1 cellular context compared by ENCODE assay signal in the genomic region with DNA sequence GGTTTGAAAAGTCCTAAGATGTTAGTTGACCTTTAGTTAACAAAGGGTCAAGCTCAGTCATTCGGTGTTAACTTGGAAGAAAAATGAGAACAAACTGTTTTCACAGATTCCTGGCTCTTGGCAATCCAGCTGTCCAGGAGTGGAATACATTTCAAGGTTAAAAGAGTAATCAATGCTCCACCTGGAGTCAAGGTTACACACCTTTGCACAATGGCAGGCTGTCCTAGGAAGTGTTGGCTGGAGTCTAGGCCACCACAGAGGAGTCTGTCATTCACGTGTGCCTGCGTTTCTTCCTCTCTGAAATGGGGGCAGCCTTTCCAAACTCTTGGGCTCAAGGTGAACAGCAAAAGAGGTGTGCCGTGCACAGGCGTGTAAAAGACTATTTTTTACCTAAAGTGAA.
TF ChIP-seq lines count a peak whose summit lies in the region.

No MANE protein-coding gene starts in this region.

TF ChIP-seq in HepG2, 621 proteins besides CTCF, POLR2A, EP300 and RAD21 (continued from another document and continues in another):
- no peak for TF ChIP-seq U2AF2 (IDR thresholded peaks at IDR 0.05; ENCODE audit: low read depth, low read length)
- TF ChIP-seq MTF2 (CRISPR knock-in tag; IDR thresholded peaks at IDR 0.05; ENCODE audit: borderline replicate concordance): no peak
- TF ChIP-seq ZNF567 (CRISPR knock-in tag; IDR thresholded peaks at IDR 0.05; ENCODE audit: borderline replicate concordance): no peak
- peak; percentile 71; the same call in 1 of the 2 replicates for TF ChIP-seq HOXA5 (CRISPR knock-in tag; IDR thresholded peaks at IDR 0.05)
- TF ChIP-seq BCL6 (CRISPR knock-in tag; IDR thresholded peaks at IDR 0.05): peak; percentile 99
- no peak for TF ChIP-seq ZNF431 (CRISPR knock-in tag; IDR thresholded peaks at IDR 0.05; ENCODE audit: borderline replicate concordance, low read depth)
- TF ChIP-seq FOXK1 (CRISPR knock-in tag; IDR thresholded peaks at IDR 0.05; ENCODE audit: borderline replicate concordance, low read depth): no peak
- peak; percentile 73; the same call in 1 of the 2 replicates for TF ChIP-seq BRCA1 (CRISPR knock-in tag; IDR thresholded peaks at IDR 0.05)
- no peak for TF ChIP-seq CBX1 (IDR thresholded peaks at IDR 0.05; ENCODE audit: low read depth)
- TF ChIP-seq, protein P1, sequence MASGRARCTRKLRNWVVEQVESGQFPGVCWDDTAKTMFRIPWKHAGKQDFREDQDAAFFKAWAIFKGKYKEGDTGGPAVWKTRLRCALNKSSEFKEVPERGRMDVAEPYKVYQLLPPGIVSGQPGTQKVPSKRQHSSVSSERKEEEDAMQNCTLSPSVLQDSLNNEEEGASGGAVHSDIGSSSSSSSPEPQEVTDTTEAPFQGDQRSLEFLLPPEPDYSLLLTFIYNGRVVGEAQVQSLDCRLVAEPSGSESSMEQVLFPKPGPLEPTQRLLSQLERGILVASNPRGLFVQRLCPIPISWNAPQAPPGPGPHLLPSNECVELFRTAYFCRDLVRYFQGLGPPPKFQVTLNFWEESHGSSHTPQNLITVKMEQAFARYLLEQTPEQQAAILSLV (CRISPR knock-in tag; IDR thresholded peaks at IDR 0.05; ENCODE audit: borderline replicate concordance): no peak
- TF ChIP-seq, protein P2, sequence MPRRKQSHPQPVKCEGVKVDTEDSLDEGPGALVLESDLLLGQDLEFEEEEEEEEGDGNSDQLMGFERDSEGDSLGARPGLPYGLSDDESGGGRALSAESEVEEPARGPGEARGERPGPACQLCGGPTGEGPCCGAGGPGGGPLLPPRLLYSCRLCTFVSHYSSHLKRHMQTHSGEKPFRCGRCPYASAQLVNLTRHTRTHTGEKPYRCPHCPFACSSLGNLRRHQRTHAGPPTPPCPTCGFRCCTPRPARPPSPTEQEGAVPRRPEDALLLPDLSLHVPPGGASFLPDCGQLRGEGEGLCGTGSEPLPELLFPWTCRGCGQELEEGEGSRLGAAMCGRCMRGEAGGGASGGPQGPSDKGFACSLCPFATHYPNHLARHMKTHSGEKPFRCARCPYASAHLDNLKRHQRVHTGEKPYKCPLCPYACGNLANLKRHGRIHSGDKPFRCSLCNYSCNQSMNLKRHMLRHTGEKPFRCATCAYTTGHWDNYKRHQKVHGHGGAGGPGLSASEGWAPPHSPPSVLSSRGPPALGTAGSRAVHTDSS (CRISPR knock-in tag; conservative IDR thresholded peaks at IDR 0.05): no peak
- peak; percentile 33; the same call in 1 of the 2 replicates for TF ChIP-seq ZKSCAN8 (CRISPR knock-in tag; IDR thresholded peaks at IDR 0.05; ENCODE audit: borderline replicate concordance)
- TF ChIP-seq, protein P3, sequence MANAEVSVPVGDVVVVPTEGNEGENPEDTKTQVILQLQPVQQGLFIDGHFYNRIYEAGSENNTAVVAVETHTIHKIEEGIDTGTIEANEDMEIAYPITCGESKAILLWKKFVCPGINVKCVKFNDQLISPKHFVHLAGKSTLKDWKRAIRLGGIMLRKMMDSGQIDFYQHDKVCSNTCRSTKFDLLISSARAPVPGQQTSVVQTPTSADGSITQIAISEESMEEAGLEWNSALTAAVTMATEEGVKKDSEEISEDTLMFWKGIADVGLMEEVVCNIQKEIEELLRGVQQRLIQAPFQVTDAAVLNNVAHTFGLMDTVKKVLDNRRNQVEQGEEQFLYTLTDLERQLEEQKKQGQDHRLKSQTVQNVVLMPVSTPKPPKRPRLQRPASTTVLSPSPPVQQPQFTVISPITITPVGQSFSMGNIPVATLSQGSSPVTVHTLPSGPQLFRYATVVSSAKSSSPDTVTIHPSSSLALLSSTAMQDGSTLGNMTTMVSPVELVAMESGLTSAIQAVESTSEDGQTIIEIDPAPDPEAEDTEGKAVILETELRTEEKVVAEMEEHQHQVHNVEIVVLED (CRISPR knock-in tag; IDR thresholded peaks at IDR 0.05; ENCODE audit: borderline replicate concordance): no peak
- TF ChIP-seq NR2F2 (IDR thresholded peaks at IDR 0.05; ENCODE audit: borderline replicate concordance, low read depth): peak; percentile 90
- no peak for TF ChIP-seq IKZF1 (IDR thresholded peaks at IDR 0.05)
- peak; percentile 65; the same call in 1 of the 2 replicates for TF ChIP-seq THAP11 (CRISPR knock-in tag; IDR thresholded peaks at IDR 0.05)
- TF ChIP-seq, protein P4, sequence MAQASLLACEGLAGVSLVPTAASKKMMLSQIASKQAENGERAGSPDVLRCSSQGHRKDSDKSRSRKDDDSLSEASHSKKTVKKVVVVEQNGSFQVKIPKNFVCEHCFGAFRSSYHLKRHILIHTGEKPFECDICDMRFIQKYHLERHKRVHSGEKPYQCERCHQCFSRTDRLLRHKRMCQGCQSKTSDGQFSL (CRISPR knock-in tag; IDR thresholded peaks at IDR 0.05): no peak
- TF ChIP-seq, protein P5, sequence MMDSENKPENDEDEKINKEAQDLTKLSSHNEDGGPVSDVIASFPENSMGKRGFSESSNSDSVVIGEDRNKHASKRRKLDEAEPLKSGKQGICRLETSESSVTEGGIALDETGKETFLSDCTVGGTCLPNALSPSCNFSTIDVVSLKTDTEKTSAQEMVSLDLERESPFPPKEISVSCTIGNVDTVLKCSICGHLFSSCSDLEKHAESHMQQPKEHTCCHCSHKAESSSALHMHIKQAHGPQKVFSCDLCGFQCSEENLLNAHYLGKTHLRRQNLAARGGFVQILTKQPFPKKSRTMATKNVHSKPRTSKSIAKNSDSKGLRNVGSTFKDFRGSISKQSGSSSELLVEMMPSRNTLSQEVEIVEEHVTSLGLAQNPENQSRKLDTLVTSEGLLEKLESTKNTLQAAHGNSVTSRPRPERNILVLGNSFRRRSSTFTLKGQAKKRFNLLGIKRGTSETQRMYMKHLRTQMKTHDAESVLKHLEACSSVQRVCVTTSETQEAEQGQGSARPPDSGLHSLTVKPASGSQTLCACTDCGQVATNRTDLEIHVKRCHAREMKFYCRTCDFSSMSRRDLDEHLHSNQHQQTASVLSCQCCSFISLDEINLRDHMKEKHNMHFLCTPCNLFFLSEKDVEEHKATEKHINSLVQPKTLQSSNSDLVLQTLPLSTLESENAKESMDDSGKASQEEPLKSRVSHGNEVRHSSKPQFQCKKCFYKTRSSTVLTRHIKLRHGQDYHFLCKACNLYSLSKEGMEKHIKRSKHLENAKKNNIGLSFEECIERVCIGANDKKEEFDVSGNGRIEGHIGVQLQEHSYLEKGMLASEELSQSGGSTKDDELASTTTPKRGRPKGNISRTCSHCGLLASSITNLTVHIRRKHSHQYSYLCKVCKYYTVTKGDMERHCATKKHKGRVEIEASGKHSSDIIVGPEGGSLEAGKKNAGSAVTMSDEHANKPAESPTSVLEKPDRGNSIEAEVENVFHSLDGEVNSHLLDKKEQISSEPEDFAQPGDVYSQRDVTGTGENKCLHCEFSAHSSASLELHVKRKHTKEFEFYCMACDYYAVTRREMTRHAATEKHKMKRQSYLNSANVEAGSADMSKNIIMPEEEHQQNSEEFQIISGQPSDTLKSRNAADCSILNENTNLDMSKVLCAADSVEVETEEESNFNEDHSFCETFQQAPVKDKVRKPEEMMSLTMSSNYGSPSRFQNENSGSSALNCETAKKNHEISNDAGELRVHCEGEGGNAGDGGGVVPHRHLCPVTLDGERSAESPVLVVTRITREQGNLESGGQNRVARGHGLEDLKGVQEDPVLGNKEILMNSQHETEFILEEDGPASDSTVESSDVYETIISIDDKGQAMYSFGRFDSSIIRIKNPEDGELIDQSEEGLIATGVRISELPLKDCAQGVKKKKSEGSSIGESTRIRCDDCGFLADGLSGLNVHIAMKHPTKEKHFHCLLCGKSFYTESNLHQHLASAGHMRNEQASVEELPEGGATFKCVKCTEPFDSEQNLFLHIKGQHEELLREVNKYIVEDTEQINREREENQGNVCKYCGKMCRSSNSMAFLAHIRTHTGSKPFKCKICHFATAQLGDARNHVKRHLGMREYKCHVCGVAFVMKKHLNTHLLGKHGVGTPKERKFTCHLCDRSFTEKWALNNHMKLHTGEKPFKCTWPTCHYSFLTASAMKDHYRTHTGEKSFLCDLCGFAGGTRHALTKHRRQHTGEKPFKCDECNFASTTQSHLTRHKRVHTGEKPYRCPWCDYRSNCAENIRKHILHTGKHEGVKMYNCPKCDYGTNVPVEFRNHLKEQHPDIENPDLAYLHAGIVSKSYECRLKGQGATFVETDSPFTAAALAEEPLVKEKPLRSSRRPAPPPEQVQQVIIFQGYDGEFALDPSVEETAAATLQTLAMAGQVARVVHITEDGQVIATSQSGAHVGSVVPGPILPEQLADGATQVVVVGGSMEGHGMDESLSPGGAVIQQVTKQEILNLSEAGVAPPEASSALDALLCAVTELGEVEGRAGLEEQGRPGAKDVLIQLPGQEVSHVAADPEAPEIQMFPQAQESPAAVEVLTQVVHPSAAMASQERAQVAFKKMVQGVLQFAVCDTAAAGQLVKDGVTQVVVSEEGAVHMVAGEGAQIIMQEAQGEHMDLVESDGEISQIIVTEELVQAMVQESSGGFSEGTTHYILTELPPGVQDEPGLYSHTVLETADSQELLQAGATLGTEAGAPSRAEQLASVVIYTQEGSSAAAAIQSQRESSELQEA (CRISPR knock-in tag; IDR thresholded peaks at IDR 0.05; ENCODE audit: not compliant biosample characterization): no peak
- TF ChIP-seq ZNF33B (CRISPR knock-in tag; IDR thresholded peaks at IDR 0.05): no peak
- TF ChIP-seq, protein P6, sequence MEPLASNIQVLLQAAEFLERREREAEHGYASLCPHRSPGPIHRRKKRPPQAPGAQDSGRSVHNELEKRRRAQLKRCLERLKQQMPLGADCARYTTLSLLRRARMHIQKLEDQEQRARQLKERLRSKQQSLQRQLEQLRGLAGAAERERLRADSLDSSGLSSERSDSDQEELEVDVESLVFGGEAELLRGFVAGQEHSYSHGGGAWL (CRISPR knock-in tag; IDR thresholded peaks at IDR 0.05): no peak
- TF ChIP-seq, protein P7, sequence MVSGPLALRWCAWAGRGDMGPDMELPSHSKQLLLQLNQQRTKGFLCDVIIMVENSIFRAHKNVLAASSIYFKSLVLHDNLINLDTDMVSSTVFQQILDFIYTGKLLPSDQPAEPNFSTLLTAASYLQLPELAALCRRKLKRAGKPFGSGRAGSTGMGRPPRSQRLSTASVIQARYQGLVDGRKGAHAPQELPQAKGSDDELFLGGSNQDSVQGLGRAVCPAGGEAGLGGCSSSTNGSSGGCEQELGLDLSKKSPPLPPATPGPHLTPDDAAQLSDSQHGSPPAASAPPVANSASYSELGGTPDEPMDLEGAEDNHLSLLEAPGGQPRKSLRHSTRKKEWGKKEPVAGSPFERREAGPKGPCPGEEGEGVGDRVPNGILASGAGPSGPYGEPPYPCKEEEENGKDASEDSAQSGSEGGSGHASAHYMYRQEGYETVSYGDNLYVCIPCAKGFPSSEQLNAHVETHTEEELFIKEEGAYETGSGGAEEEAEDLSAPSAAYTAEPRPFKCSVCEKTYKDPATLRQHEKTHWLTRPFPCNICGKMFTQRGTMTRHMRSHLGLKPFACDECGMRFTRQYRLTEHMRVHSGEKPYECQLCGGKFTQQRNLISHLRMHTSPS (CRISPR knock-in tag; IDR thresholded peaks at IDR 0.05; ENCODE audit: low read depth): no peak; the same call in 1 of the 2 replicates
- TF ChIP-seq FOXO1 (CRISPR knock-in tag; IDR thresholded peaks at IDR 0.05): peak; percentile 89
- TF ChIP-seq ZNF451 (CRISPR knock-in tag; IDR thresholded peaks at IDR 0.05): no peak
- TF ChIP-seq, protein P8, sequence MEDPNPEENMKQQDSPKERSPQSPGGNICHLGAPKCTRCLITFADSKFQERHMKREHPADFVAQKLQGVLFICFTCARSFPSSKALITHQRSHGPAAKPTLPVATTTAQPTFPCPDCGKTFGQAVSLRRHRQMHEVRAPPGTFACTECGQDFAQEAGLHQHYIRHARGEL (CRISPR knock-in tag; IDR thresholded peaks at IDR 0.05): no peak
- TF ChIP-seq, protein P9, sequence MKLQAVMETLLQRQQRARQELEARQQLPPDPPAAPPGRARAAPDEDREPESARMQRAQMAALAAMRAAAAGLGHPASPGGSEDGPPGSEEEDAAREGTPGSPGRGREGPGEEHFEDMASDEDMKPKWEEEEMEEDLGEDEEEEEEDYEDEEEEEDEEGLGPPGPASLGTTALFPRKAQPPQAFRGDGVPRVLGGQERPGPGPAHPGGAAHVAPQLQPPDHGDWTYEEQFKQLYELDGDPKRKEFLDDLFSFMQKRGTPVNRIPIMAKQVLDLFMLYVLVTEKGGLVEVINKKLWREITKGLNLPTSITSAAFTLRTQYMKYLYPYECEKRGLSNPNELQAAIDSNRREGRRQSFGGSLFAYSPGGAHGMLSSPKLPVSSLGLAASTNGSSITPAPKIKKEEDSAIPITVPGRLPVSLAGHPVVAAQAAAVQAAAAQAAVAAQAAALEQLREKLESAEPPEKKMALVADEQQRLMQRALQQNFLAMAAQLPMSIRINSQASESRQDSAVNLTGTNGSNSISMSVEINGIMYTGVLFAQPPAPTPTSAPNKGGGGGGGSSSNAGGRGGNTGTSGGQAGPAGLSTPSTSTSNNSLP (IDR thresholded peaks at IDR 0.05; ENCODE audit: low read depth, low read length): no peak
- no peak for TF ChIP-seq ETV6 (CRISPR knock-in tag; conservative IDR thresholded peaks at IDR 0.05)
- TF ChIP-seq, protein P10, sequence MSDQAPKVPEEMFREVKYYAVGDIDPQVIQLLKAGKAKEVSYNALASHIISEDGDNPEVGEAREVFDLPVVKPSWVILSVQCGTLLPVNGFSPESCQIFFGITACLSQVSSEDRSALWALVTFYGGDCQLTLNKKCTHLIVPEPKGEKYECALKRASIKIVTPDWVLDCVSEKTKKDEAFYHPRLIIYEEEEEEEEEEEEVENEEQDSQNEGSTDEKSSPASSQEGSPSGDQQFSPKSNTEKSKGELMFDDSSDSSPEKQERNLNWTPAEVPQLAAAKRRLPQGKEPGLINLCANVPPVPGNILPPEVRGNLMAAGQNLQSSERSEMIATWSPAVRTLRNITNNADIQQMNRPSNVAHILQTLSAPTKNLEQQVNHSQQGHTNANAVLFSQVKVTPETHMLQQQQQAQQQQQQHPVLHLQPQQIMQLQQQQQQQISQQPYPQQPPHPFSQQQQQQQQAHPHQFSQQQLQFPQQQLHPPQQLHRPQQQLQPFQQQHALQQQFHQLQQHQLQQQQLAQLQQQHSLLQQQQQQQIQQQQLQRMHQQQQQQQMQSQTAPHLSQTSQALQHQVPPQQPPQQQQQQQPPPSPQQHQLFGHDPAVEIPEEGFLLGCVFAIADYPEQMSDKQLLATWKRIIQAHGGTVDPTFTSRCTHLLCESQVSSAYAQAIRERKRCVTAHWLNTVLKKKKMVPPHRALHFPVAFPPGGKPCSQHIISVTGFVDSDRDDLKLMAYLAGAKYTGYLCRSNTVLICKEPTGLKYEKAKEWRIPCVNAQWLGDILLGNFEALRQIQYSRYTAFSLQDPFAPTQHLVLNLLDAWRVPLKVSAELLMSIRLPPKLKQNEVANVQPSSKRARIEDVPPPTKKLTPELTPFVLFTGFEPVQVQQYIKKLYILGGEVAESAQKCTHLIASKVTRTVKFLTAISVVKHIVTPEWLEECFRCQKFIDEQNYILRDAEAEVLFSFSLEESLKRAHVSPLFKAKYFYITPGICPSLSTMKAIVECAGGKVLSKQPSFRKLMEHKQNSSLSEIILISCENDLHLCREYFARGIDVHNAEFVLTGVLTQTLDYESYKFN (CRISPR knock-in tag; conservative IDR thresholded peaks at IDR 0.05): peak; percentile 78
- TF ChIP-seq ZNF335 (CRISPR knock-in tag; IDR thresholded peaks at IDR 0.05): no peak
- no peak for TF ChIP-seq ZNF296 (CRISPR knock-in tag; conservative IDR thresholded peaks at IDR 0.05)
- no peak for TF ChIP-seq ZNF850 (CRISPR knock-in tag; conservative IDR thresholded peaks at IDR 0.05)
- peak; percentile 45; the same call in 1 of the 2 replicates for TF ChIP-seq KDM3A (CRISPR knock-in tag; IDR thresholded peaks at IDR 0.05; ENCODE audit: low read depth)
